ENCODE assay signal across 11 cellular contexts in the genomic region with DNA sequence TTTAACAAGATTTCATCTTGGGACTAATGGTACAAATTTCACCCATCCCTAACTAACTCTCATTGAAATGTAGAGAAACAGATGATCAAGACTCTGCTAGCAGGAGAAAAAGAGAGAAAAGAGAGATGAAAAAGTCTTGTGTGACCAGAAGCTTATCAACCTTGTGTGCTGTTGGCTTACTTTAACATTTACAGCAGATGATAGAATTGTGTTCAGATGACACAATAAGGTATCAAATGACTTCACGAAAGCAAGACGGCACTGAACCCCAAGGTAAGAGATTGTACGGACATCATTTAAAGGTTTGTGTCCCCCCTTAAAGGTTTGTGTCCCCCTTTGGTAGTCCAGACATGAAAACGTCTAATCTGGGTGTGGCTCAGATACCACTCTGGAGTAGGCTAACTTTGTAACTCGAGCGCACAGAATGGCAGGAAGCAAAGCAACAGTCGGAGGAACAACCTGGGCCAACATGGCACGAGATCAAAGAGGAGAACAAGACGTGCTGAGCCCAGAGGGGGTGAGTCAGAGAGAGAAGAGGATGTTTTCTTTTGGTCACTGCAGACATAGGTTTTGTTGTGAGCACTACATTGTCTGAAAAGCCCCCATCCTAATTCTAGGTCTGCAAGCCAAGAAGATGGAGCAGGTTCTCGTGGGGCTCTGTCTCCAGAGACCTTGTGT. TPM values are rescaled to one million over a fixed set of nuclear protein-coding genes. Genes with fewer than 3 reads are reported as not detected.
DNase-seq lines count a peak whose midpoint lies in the region; ATAC-seq, FAIRE-seq and TF ChIP-seq lines count a peak whose summit lies in the region.
"Had no signal": no experiment of that assay in that cellular context is flagged by ENCODE, and none has a peak within 500 bp of the region (broad histone marks: within the 10 kb centered on the region; RNA-seq: fewer than 3 reads in every experiment).

No MANE protein-coding gene starts in this region.

- H3K14ac ChIP-seq in H9 (ENCODE audit: insufficient read depth, low read length): no peak overlapping the region

- H2BK20ac ChIP-seq in H9 (ENCODE audit: low read depth, low read length, poor library complexity, severe bottlenecking): no peak overlapping the region

- peaks cover 8 to 15% of the 10 kb centered on the region in 2 donors for H3K4me1 ChIP-seq in gastrocnemius medialis
- H3K4me1 ChIP-seq in H9 (ENCODE audit: insufficient read depth, low read length): no peaks in the 10 kb centered on the region
- H3K4me1 ChIP-seq in Karpas-422 (ENCODE audit: low read length): no peaks in the 10 kb centered on the region

- H4K91ac ChIP-seq in H9 (ENCODE audit: insufficient read length, low read depth, low read length): no peak overlapping the region

- H4K20me1 ChIP-seq in H9 (ENCODE audit: control insufficient read depth, insufficient read depth, insufficient read length): no peaks in the 10 kb centered on the region
- no peaks in the 10 kb centered on the region for H4K20me1 ChIP-seq in Karpas-422 (ENCODE audit: insufficient read depth, low read depth, low read length)

- TF ChIP-seq POLR2A in H54 (IDR thresholded peaks at IDR 0.05; ENCODE audit: low read depth, low read length) (no peak), gastrocnemius medialis (IDR thresholded peaks at IDR 0.05) (peak; percentile 26 to 35)

- H3K23me2 ChIP-seq in H9 (ENCODE audit: insufficient read length, low read depth, low read length, poor library complexity, severe bottlenecking): no peaks in the 10 kb centered on the region

- no peaks in the 10 kb centered on the region for H3K36me3 ChIP-seq in gastrocnemius medialis
- H3K36me3 ChIP-seq in Karpas-422 (ENCODE audit: insufficient read depth, low read length): no peaks in the 10 kb centered on the region

- no peak overlapping the region for H3K4ac ChIP-seq in H9 (ENCODE audit: low read depth, low read length)

- TF ChIP-seq CTCF in gastrocnemius medialis (IDR thresholded peaks at IDR 0.05 in 4 of 5, conservative IDR thresholded peaks at IDR 0.05 in 1 of 5) (no peak), H9 (conservative IDR thresholded peaks at IDR 0.05) (no peak)

- ATAC-seq in T-helper 17 cell (peak; percentile 77), gastrocnemius medialis (peak; percentile 99)

- H2BK12ac ChIP-seq in H9 (ENCODE audit: insufficient read length, low read depth, low read length): no peak overlapping the region

- H2BK5ac ChIP-seq in H9 (ENCODE audit: insufficient read length, low read length): no peak overlapping the region

- H3K9me3 ChIP-seq in T-helper 17 cell (ENCODE audit: control insufficient read depth, low read length, poor library complexity, severe bottlenecking) (no peaks in the 10 kb centered on the region), gastrocnemius medialis (no peaks in the 10 kb centered on the region), H9 (ENCODE audit: control insufficient read depth, low read depth, low read length) (no peaks in the 10 kb centered on the region), Karpas-422 (ENCODE audit: low read length) (no peaks in the 10 kb centered on the region)

- no peak overlapping the region for H4K5ac ChIP-seq in H9 (ENCODE audit: insufficient read length, low read depth, low read length)

- H3K18ac ChIP-seq in H9 (ENCODE audit: insufficient read length, low read depth, low read length): no peak overlapping the region

- in situ Hi-C loops in gastrocnemius medialis (cut with MboI; ENCODE audit: low sequenced_read_pairs in 4 of 4): no loop called here

- peak overlapping the region; percentile 34 for H3K4me3 Mint-ChIP-seq in T-helper 17 cell
- no peak overlapping the region for H3K4me3 Mint-ChIP-seq in H9
- H3K4me3 Mint-ChIP-seq: nephron progenitor cell had no signal

- H3K9ac ChIP-seq in H9 (ENCODE audit: extremely low read depth, insufficient read length, low read length) (no peak overlapping the region), Karpas-422 (ENCODE audit: low read length) (no peak overlapping the region)

- H3K27me3 Mint-ChIP-seq in T-helper 17 cell (peaks cover 7% of the 10 kb centered on the region), H9 (ENCODE audit: low read depth) (peaks cover 14% of the 10 kb centered on the region)

- no peaks in the 10 kb centered on the region for H3K9me3 Mint-ChIP-seq in H9
- H3K9me3 Mint-ChIP-seq: nephron progenitor cell had no signal

- H3K36me3 Mint-ChIP-seq in T-helper 17 cell (ENCODE audit: low read depth) (no peaks in the 10 kb centered on the region), H9 (ENCODE audit: insufficient read depth in 1 of 3, low read depth in 3 of 3) (no peaks in the 10 kb centered on the region)

- H2BK120ac ChIP-seq in H9 (ENCODE audit: low read depth, low read length, poor library complexity, severe bottlenecking): no peak overlapping the region

- FAIRE-seq in H54 (lab: Jason Lieb, UNC): no peak

- no peaks in the 10 kb centered on the region for H3K9me2 ChIP-seq in Karpas-422 (replicated peaks; ENCODE audit: insufficient read depth, low read length)

- no peak overlapping the region for H2AK5ac ChIP-seq in H9 (ENCODE audit: insufficient read length, low read length)

- no peak overlapping the region for H2BK15ac ChIP-seq in H9 (ENCODE audit: low read depth, low read length)

- H3K27me3 ChIP-seq in gastrocnemius medialis: peaks cover 0 to 3% (median 0%) of the 10 kb centered on the region in 3 donors
- H3K27me3 ChIP-seq in H9 (ENCODE audit: insufficient read depth, low read length): no peaks in the 10 kb centered on the region
- H3K27me3 ChIP-seq in Karpas-422 (ENCODE audit: low read length): no peaks in the 10 kb centered on the region

- H3K4me2 ChIP-seq in H9 (ENCODE audit: insufficient read depth, insufficient read length, low read length) (no peak overlapping the region), Karpas-422 (ENCODE audit: low read depth, low read length, poor library complexity, severe bottlenecking) (no peak overlapping the region)

- peak overlapping the region; percentile 9 for H3K27ac ChIP-seq in epithelial cell of prostate
- H3K27ac ChIP-seq in gastrocnemius medialis: peak overlapping the region; percentile 71 to 86 (median 78)
- no peak overlapping the region for H3K27ac ChIP-seq in H9 (ENCODE audit: insufficient read length, low read depth, low read length)
- H3K27ac ChIP-seq in Karpas-422 (ENCODE audit: low read length): no peak overlapping the region

- WGBS in H9 (ENCODE audit: extremely low coverage, insufficient read length, low lambda C conversion rate): no CpG with 5 or more reads among the region's 10 CpGs

- H4K8ac ChIP-seq in H9 (replicated peaks; ENCODE audit: insufficient read length, low read depth, low read length): no peak overlapping the region

- no peaks in the 10 kb centered on the region for H3K79me2 ChIP-seq in H9 (ENCODE audit: insufficient read depth, low read length)
- no peaks in the 10 kb centered on the region for H3K79me2 ChIP-seq in Karpas-422 (ENCODE audit: low read length)

- H3K4me3 ChIP-seq in gastrocnemius medialis: no peak overlapping the region
- H3K4me3 ChIP-seq in Karpas-422 (ENCODE audit: low read length): no peak overlapping the region

- H3T11ph ChIP-seq in H9 (ENCODE audit: low read length): no peak overlapping the region

- H3K27ac Mint-ChIP-seq in T-helper 17 cell: peak overlapping the region; percentile 49
- H3K27ac Mint-ChIP-seq in H9: no peak overlapping the region
- H3K27ac Mint-ChIP-seq: nephron progenitor cell had no signal

- no peak overlapping the region for H3K23ac ChIP-seq in H9 (ENCODE audit: insufficient read length, low read depth, low read length)

- DNase-seq in H54 (ENCODE audit: insufficient read length, low spot score): peak; percentile 46
- no peak for DNase-seq in T-helper 17 cell
- peak; percentile 34 for DNase-seq in epithelial cell of prostate (ENCODE audit: low read depth, low spot score)
- DNase-seq in gastrocnemius medialis: peak; percentile 79 to 90
- no peak for DNase-seq in NK-92 treated with Interleukin-12 subunit alpha and Interleukin-12 subunit beta, amount 100 ng/mL, for 24 hours (lab: John Stamatoyannopoulos, UW)
- DNase-seq in NK-92 (lab: John Stamatoyannopoulos, UW; ENCODE audit: unreplicated experiment): no peak
- no peak for DNase-seq in H9
- DNase-seq in Karpas-422: no peak
- DNase-seq: NCI-H1092 treated with DMSO at 0.1 percent for 48 hours, nephron progenitor cell, T-helper 9 cell had no signal

- H3K4me1 Mint-ChIP-seq in T-helper 17 cell (peaks cover 8% of the 10 kb centered on the region), H9 (no peaks in the 10 kb centered on the region)

- H3K56ac ChIP-seq in H9 (ENCODE audit: insufficient read length, low read depth, low read length): no peak overlapping the region

- intact Hi-C loops in gastrocnemius medialis (cut with DNase I; ENCODE audit: low total_unique reads): no loop called here

- H2AFZ ChIP-seq in H9 (ENCODE audit: low read length): no peak overlapping the region
- no peak overlapping the region for H2AFZ ChIP-seq in Karpas-422 (ENCODE audit: low read length)

- no peaks in the 10 kb centered on the region for H3K79me1 ChIP-seq in H9 (ENCODE audit: insufficient read depth, low read depth, low read length, poor library complexity, severe bottlenecking)

RNA-seq across cellular contexts. Expression of a gene that starts 10.4 kb away (rescaled TPM):
- total RNA-seq in T-helper 17 cell (10 to 100 TPM; 47.3 to 53.0 TPM), gastrocnemius medialis (10 to 100 TPM; 27.9 to 87.0 (median 35.3) TPM), H9 (2021) (49.3 and 62.3 TPM in 2 replicates)
- total RNA-seq in Karpas-422 (2014; rRNA removed; shearing (Covaris generic); ENCODE audit: low replicate concordance): 123 and 202 TPM in 2 replicates

RNA-seq across cellular contexts. Expression of a gene that starts 46.1 kb away (rescaled TPM):
- total RNA-seq in T-helper 17 cell: 10 to 100 TPM; 31.3 to 35.8 TPM
- total RNA-seq in gastrocnemius medialis: 10 to 100 TPM; 12.9 to 18.0 (median 14.3) TPM
- total RNA-seq in H9 (2021): 30.4 and 31.7 TPM in 2 replicates
- total RNA-seq in Karpas-422 (2014; rRNA removed; shearing (Covaris generic); ENCODE audit: low replicate concordance): 18.4 and 25.0 TPM in 2 replicates

Comparison
In these comparisons a context has a peak if more than half of its experiments do, and no peak if none do; other contexts are left out.
1. DNase-seq: peak in H54 (single experiment), epithelial cell of prostate (single experiment) and gastrocnemius medialis (2 of 2); none in T-helper 17 cell (0 of 3), NK-92 treated with Interleukin-12 subunit alpha and Interleukin-12 subunit beta, amount 100 ng/mL, for 24 hours (single experiment), NK-92 (single experiment), H9 (single experiment) and Karpas-422 (single experiment).
2. H3K27ac ChIP-seq: peak in epithelial cell of prostate (single experiment) and gastrocnemius medialis (4 of 4); none in H9 (single experiment) and Karpas-422 (single experiment).